In the genomic region with DNA sequence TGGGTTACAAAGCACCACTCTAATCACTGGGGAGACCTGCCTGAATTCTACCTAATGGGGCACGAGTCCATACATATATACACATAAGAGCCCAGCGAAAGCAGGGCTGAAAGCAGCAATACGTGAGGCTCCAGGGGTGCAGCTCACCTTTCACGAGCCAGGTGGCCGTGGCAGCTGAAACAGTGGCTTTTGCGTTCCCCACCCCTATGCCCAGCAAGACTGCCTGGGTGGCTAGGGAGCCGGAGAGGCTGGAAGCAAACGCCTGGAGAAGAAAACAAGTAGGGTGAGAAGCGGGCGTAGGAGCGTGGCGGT, we compare ENCODE assay signal across 9 cellular contexts. TPM values are rescaled to one million over a fixed set of nuclear protein-coding genes. Genes with fewer than 3 reads are reported as not detected.
A peak's percentile ranks its signal among the peaks of the same experiment; 100 is the strongest.
DNase-seq lines count a peak whose midpoint lies in the region; ATAC-seq and TF ChIP-seq lines count a peak whose summit lies in the region.
"Had no signal": no experiment of that assay in that cellular context is flagged by ENCODE, and none has a peak within 500 bp of the region (broad histone marks: within the 10 kb centered on the region; RNA-seq: fewer than 3 reads in every experiment).

No MANE protein-coding gene starts in this region.

- H3K4me1 Mint-ChIP-seq in stimulated activated effector memory CD8-positive, alpha-beta T cell treated with anti-CD3 and anti-CD28 coated beads, Interleukin-12 subunit alpha, Interleukin-12 subunit beta, amount 100 ng/mL, for 72 hours = peaks cover 43% of the 10 kb centered on the region

- H3K36me3 ChIP-seq in heart left ventricle (peaks cover 0 to 16% (median 8%) of the 10 kb centered on the region in 9 donors), iPS DF 6.9 (ENCODE audit: control insufficient read depth, insufficient read depth, low read length) (no peaks in the 10 kb centered on the region)

- H3K4me3 ChIP-seq in heart left ventricle = peak overlapping the region; percentile 73 to 100 (median 86)
- peak overlapping the region; percentile 76 for H3K4me3 ChIP-seq in iPS DF 6.9 (ENCODE audit: low read length)

- TF ChIP-seq POLR2A in heart left ventricle (IDR thresholded peaks at IDR 0.05) = no peak

- H3K27ac ChIP-seq in heart left ventricle (peak overlapping the region; percentile 82 to 98 (median 94)), VCaP (peak overlapping the region; percentile 75; the same call in 1 of the 2 replicates), iPS DF 6.9 (ENCODE audit: low read length) (no peak overlapping the region)

- WGBS in heart left ventricle, 4 donors = 2 to 6% (median 3%) methylated on average over 7 to 12 of the region's 12 CpGs
- WGBS in iPS DF 6.9 (ENCODE audit: insufficient coverage, insufficient read length) = no CpG with 5 or more reads among the region's 12 CpGs

- DNase-seq in heart left ventricle = no peak
- no peak for DNase-seq in Right ventricle myocardium superior
- no peak for DNase-seq in iPS DF 6.9 (ENCODE audit: low read depth, low spot score)
- no peak for DNase-seq in stimulated activated effector memory CD8-positive, alpha-beta T cell treated with anti-CD3 and anti-CD28 coated beads, Interleukin-12 subunit alpha, Interleukin-12 subunit beta, amount 100 ng/mL, for 72 hours (ENCODE audit: low spot score in 2 of 2)
- no peak for DNase-seq in D341Med (ENCODE audit: low spot score)
- no peak for DNase-seq in mesenteric fat pad (ENCODE audit: low spot score)
- DNase-seq in NCI-H187 (lab: John Stamatoyannopoulos, UW) = no peak

- no peak for TF ChIP-seq CTCF in heart left ventricle (IDR thresholded peaks at IDR 0.05)
- TF ChIP-seq CTCF in VCaP (conservative IDR thresholded peaks at IDR 0.05) = no peak

- peak overlapping the region; percentile 96 for H3K27ac Mint-ChIP-seq in stimulated activated effector memory CD8-positive, alpha-beta T cell treated with anti-CD3 and anti-CD28 coated beads, Interleukin-12 subunit alpha, Interleukin-12 subunit beta, amount 100 ng/mL, for 72 hours

- ATAC-seq in heart left ventricle (peak in 1 of 4 donors; percentile 3), Right ventricle myocardium superior (ENCODE audit: poor library complexity) (no peak)
- no peak for ATAC-seq in stimulated activated effector memory CD8-positive, alpha-beta T cell treated with anti-CD3 and anti-CD28 coated beads, Interleukin-12 subunit alpha, Interleukin-12 subunit beta, amount 100 ng/mL, for 72 hours

- H3K9me3 ChIP-seq in heart left ventricle = no peaks in the 10 kb centered on the region
- H3K9me3 ChIP-seq in iPS DF 6.9 (ENCODE audit: control insufficient read depth, insufficient read depth, low read length) = no peaks in the 10 kb centered on the region

- intact Hi-C loops in heart left ventricle (cut with DNase I) (loop anchor here in 6 of 10 donors (5.0 to 10.0 kb wide), 7 partner anchors 35 to 367 kb away; a partner anchor contains a TSS), Right ventricle myocardium superior (cut with DNase I) (no loop called here)

- no peaks in the 10 kb centered on the region for H3K9me3 Mint-ChIP-seq in stimulated activated effector memory CD8-positive, alpha-beta T cell treated with anti-CD3 and anti-CD28 coated beads, Interleukin-12 subunit alpha, Interleukin-12 subunit beta, amount 100 ng/mL, for 72 hours

- H3K36me3 Mint-ChIP-seq in stimulated activated effector memory CD8-positive, alpha-beta T cell treated with anti-CD3 and anti-CD28 coated beads, Interleukin-12 subunit alpha, Interleukin-12 subunit beta, amount 100 ng/mL, for 72 hours = peaks cover 20% of the 10 kb centered on the region

- H3K4me1 ChIP-seq in heart left ventricle = peaks cover 4 to 64% (median 49%) of the 10 kb centered on the region in 12 donors
- no peaks in the 10 kb centered on the region for H3K4me1 ChIP-seq in iPS DF 6.9 (ENCODE audit: control insufficient read depth, insufficient read depth, low read length)

- peak overlapping the region; percentile 87 for H3K4me3 Mint-ChIP-seq in stimulated activated effector memory CD8-positive, alpha-beta T cell treated with anti-CD3 and anti-CD28 coated beads, Interleukin-12 subunit alpha, Interleukin-12 subunit beta, amount 100 ng/mL, for 72 hours

- no peaks in the 10 kb centered on the region for H3K27me3 ChIP-seq in heart left ventricle
- H3K27me3 ChIP-seq in iPS DF 6.9 (ENCODE audit: control insufficient read depth, insufficient read depth, low read length) = no peaks in the 10 kb centered on the region

RNA-seq across cellular contexts. Expression of a gene that starts 0.6 kb away (rescaled TPM):
- total RNA-seq in heart left ventricle = 10 to 100 TPM; 17.8 to 32.5 (median 21.2) TPM
- polyA plus RNA-seq in heart left ventricle = 10 to 100 TPM; 25.3 to 30.9 TPM
- 20.1 TPM for total RNA-seq in Right ventricle myocardium superior
- total RNA-seq in mesenteric fat pad = 36.0 TPM

RNA-seq across cellular contexts. Expression of a gene that starts 20.1 kb away (rescaled TPM):
- total RNA-seq in heart left ventricle (1 to 10 TPM in 1 of 9 donors, not detected in 8; 2.2 TPM), Right ventricle myocardium superior (not detected), mesenteric fat pad (not detected)
- not detected for polyA plus RNA-seq in heart left ventricle
- total RNA-seq: dermis microvascular lymphatic vessel endothelial cell had no signal

RNA-seq across cellular contexts. Expression of a gene that starts 24.6 kb away (rescaled TPM):
- total RNA-seq in heart left ventricle (not detected), Right ventricle myocardium superior (not detected), mesenteric fat pad (not detected)
- polyA plus RNA-seq in heart left ventricle = under 1 TPM; 0.08 to 0.76 TPM
- total RNA-seq: dermis microvascular lymphatic vessel endothelial cell had no signal

RNA-seq across cellular contexts. Expression of a gene that starts 35.6 kb away (rescaled TPM):
- total RNA-seq in heart left ventricle (10 to 100 TPM; 12.9 to 37.7 (median 19.5) TPM), Right ventricle myocardium superior (13.2 TPM), mesenteric fat pad (34.7 TPM)
- 10 to 100 TPM; 14.1 to 29.5 TPM for polyA plus RNA-seq in heart left ventricle

RNA-seq across cellular contexts. Expression of a gene that starts 48.3 kb away (rescaled TPM):
- total RNA-seq in heart left ventricle (1 to 10 TPM; 4.1 to 9.2 (median 6.5) TPM), Right ventricle myocardium superior (5.8 TPM), mesenteric fat pad (8.5 TPM)
- 1 to 10 TPM; 6.6 to 8.2 TPM for polyA plus RNA-seq in heart left ventricle
